1 cellular context compared by ENCODE assay signal in genomic region chr18:63141777-63142176, GRCh38.
A peak's percentile ranks its signal among the peaks of the same experiment; 100 is the strongest.
TF ChIP-seq lines count a peak whose summit lies in the region.

No MANE protein-coding gene starts in this region.

TF ChIP-seq in GM12878, 131 proteins besides CTCF, POLR2A, EP300 and RAD21 (continued from another document):
- no peak for TF ChIP-seq HSF1 (IDR thresholded peaks at IDR 0.05; ENCODE audit: low read depth, low read length)
- TF ChIP-seq TBL1XR1 (IDR thresholded peaks at IDR 0.05; ENCODE audit: low read depth, low read length) = peak; percentile 93
- no peak for TF ChIP-seq ZNF274 (IDR thresholded peaks at IDR 0.05; ENCODE audit: insufficient read depth, insufficient read length)
- no peak for TF ChIP-seq SUZ12 (IDR thresholded peaks at IDR 0.05; ENCODE audit: unreplicated experiment)
- peak in 1 of 2 experiments; percentile 82; a peak in 2 of 4 replicates for TF ChIP-seq SRF (IDR thresholded peaks at IDR 0.05; ENCODE audit: low read depth in 2 of 2, low read length in 2 of 2)
- peak; percentile 95 for TF ChIP-seq MXI1 (IDR thresholded peaks at IDR 0.05; ENCODE audit: low read depth, low read length)
- TF ChIP-seq PAX8 (IDR thresholded peaks at IDR 0.05) = no peak; the same call in 1 of the 2 replicates
- TF ChIP-seq ZNF207 (IDR thresholded peaks at IDR 0.05; ENCODE audit: borderline replicate concordance) = peak; percentile 81; the same call in 1 of the 2 replicates
- TF ChIP-seq YBX1 (IDR thresholded peaks at IDR 0.05) = no peak
- TF ChIP-seq ETV6 (conservative IDR thresholded peaks at IDR 0.05 in 1 of 2, IDR thresholded peaks at IDR 0.05 in 1 of 2; ENCODE audit: borderline replicate concordance in 1 of 2, low read depth in 1 of 2) = peak in 1 of 2 experiments; percentile 67; a peak in 2 of 4 replicates
- TF ChIP-seq STAT1 (conservative IDR thresholded peaks at IDR 0.05) = no peak
- TF ChIP-seq SPI1 (IDR thresholded peaks at IDR 0.05; ENCODE audit: borderline replicate concordance, insufficient read depth, low read depth, low read length) = peak; percentile 99
- no peak for TF ChIP-seq SUPT20H (IDR thresholded peaks at IDR 0.05; ENCODE audit: borderline replicate concordance, control insufficient read depth, low read depth, low read length)
- TF ChIP-seq HDAC6 (IDR thresholded peaks at IDR 0.05; ENCODE audit: unreplicated experiment) = no peak
- TF ChIP-seq FOXK2 (IDR thresholded peaks at IDR 0.05) = no peak
- peak; percentile 21; the same call in 1 of the 2 replicates for TF ChIP-seq POLR2AphosphoS2 (IDR thresholded peaks at IDR 0.05; ENCODE audit: low read depth, low read length)
- peak; percentile 61 for TF ChIP-seq KLF5 (IDR thresholded peaks at IDR 0.05; ENCODE audit: partially characterized antibody)
- TF ChIP-seq TCF12 (IDR thresholded peaks at IDR 0.05; ENCODE audit: low read depth, low read length) = peak; percentile 74
- TF ChIP-seq BACH1 (IDR thresholded peaks at IDR 0.05; ENCODE audit: borderline replicate concordance) = peak; percentile 81; the same call in 1 of the 2 replicates
- TF ChIP-seq SP1 (IDR thresholded peaks at IDR 0.05; ENCODE audit: low read depth, low read length) = peak; percentile 67
- TF ChIP-seq IRF3 (IDR thresholded peaks at IDR 0.05) = no peak
- peak; percentile 95 for TF ChIP-seq RAD51 (IDR thresholded peaks at IDR 0.05)
- TF ChIP-seq MYC (IDR thresholded peaks at IDR 0.05; ENCODE audit: insufficient read depth, insufficient read length, insufficient replicate concordance, low read length, severe bottlenecking) = no peak
- TF ChIP-seq POLR2AphosphoS5 (IDR thresholded peaks at IDR 0.05; ENCODE audit: low read length) = no peak
- TF ChIP-seq MTA3 (IDR thresholded peaks at IDR 0.05; ENCODE audit: borderline replicate concordance, low read length) = no peak
- no peak for TF ChIP-seq ZBTB40 (IDR thresholded peaks at IDR 0.05; ENCODE audit: borderline replicate concordance)
- TF ChIP-seq GATAD2B (conservative IDR thresholded peaks at IDR 0.05; ENCODE audit: low read depth) = no peak; the same call in 1 of the 2 replicates
- no peak for TF ChIP-seq PRDM15 (CRISPR knock-in tag; IDR thresholded peaks at IDR 0.05)
- no peak for TF ChIP-seq KDM1A (IDR thresholded peaks at IDR 0.05; ENCODE audit: borderline replicate concordance)
- TF ChIP-seq ATF3 (IDR thresholded peaks at IDR 0.05; ENCODE audit: borderline replicate concordance, extremely low read depth, low read depth, low read length) = peak; percentile 40; the same call in 1 of the 2 replicates
- no peak for TF ChIP-seq BRCA1 (IDR thresholded peaks at IDR 0.05; ENCODE audit: low read depth, low read length)
- TF ChIP-seq EZH2 (IDR thresholded peaks at IDR 0.05; ENCODE audit: borderline replicate concordance, control insufficient read depth, low read depth, low read length) = no peak
- 0 out of 2 replicates have a peak, but pooled peaks have one; percentile 45 for TF ChIP-seq SMARCA5 (IDR thresholded peaks at IDR 0.05)
- no peak for TF ChIP-seq FOS (IDR thresholded peaks at IDR 0.05; ENCODE audit: borderline replicate concordance, extremely low read depth, insufficient read length)
- TF ChIP-seq ZZZ3 (IDR thresholded peaks at IDR 0.05; ENCODE audit: control insufficient read depth, insufficient read length, low read depth) = no peak
- peak; percentile 70 for TF ChIP-seq CREM (IDR thresholded peaks at IDR 0.05; ENCODE audit: low read depth)
- peak; percentile 75; the same call in 1 of the 2 replicates for TF ChIP-seq RCOR1 (conservative IDR thresholded peaks at IDR 0.05; ENCODE audit: low read depth, low read length)
- peak; percentile 89; the same call in 1 of the 2 replicates for TF ChIP-seq CHD2 (IDR thresholded peaks at IDR 0.05; ENCODE audit: borderline replicate concordance, low read depth, low read length)
- TF ChIP-seq ZBED1 (IDR thresholded peaks at IDR 0.05; ENCODE audit: borderline replicate concordance) = peak; percentile 76; the same call in 1 of the 2 replicates
- TF ChIP-seq STAT3 (IDR thresholded peaks at IDR 0.05; ENCODE audit: low read depth, low read length) = peak; percentile 85; the same call in 1 of the 2 replicates
- TF ChIP-seq SMAD5 (IDR thresholded peaks at IDR 0.05; ENCODE audit: low read depth) = no peak
- TF ChIP-seq PML (IDR thresholded peaks at IDR 0.05; ENCODE audit: low read length) = no peak
- peak; percentile 32; the same call in 1 of the 2 replicates for TF ChIP-seq ZNF384 (IDR thresholded peaks at IDR 0.05; ENCODE audit: borderline replicate concordance, low read depth, low read length)
- TF ChIP-seq ASH2L (IDR thresholded peaks at IDR 0.05; ENCODE audit: borderline replicate concordance, low read depth) = no peak
- TF ChIP-seq NR2F1 (conservative IDR thresholded peaks at IDR 0.05) = peak; percentile 63; the same call in 1 of the 2 replicates
- peak; percentile 22; the same call in 1 of the 2 replicates for TF ChIP-seq JUNB (IDR thresholded peaks at IDR 0.05)
- TF ChIP-seq DPF2 (IDR thresholded peaks at IDR 0.05) = peak; percentile 95
- TF ChIP-seq FOXM1 (IDR thresholded peaks at IDR 0.05; ENCODE audit: low read depth, low read length) = no peak
- TF ChIP-seq NBN (IDR thresholded peaks at IDR 0.05) = peak; percentile 90
- TF ChIP-seq ZNF24 (IDR thresholded peaks at IDR 0.05) = peak; percentile 80
- peak; percentile 75 for TF ChIP-seq SKIL (IDR thresholded peaks at IDR 0.05; ENCODE audit: low read depth, poor library complexity, severe bottlenecking)
- TF ChIP-seq E2F4 (IDR thresholded peaks at IDR 0.05; ENCODE audit: low read depth, low read length) = no peak
- TF ChIP-seq GABPA (IDR thresholded peaks at IDR 0.05; ENCODE audit: low read depth) = no peak
TF ChIP-seq in GM12878: peak in this region for 57.
